ENCODE assay signal across 16 cellular contexts in the genomic region with DNA sequence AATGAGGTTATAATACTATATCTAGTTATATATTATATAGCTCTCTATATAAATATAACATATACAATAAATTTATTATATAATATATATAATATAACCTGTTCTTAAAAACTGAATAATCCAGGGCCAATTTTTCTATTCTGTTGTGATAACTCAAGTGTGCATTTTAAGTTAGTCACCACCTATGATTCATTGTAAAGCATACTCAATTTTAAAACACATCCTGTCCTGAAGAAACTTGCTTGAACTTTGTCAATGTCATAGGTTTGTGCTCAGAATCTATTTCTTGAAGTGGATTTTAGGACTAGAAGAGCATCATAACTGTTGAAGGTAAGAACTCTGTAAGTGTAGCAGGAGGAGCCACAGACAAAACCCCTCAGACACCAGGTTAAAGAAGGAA.
"Had no signal": no experiment of that assay in that cellular context is flagged by ENCODE, and none has a peak within 500 bp of the region (broad histone marks: within the 10 kb centered on the region; RNA-seq: fewer than 3 reads in every experiment).

No MANE protein-coding gene starts in this region.

- H3K27ac ChIP-seq: cardiac muscle cell, left ventricle myocardium inferior, thyroid gland, upper lobe of right lung had no signal

- H3K27me3 ChIP-seq: cardiac muscle cell, thyroid gland, upper lobe of right lung had no signal

- H3K36me3 ChIP-seq: cardiac muscle cell, left ventricle myocardium inferior, thyroid gland, upper lobe of right lung had no signal

- H3K4me3 ChIP-seq: cardiac muscle cell, left ventricle myocardium inferior, thyroid gland, upper lobe of right lung had no signal

- DNase-seq: activated CD4-positive, alpha-beta memory T cell treated with anti-CD3 and anti-CD28 coated beads for 36 hours; activated CD4-positive, alpha-beta T cell treated with anti-CD3 and anti-CD28 coated beads for 48 hours; activated effector memory CD4-positive, alpha-beta T cell treated with Interleukin-2 at 50 U/mL for 16 hours; activated naive CD4-positive, alpha-beta T cell treated with anti-CD3 and anti-CD28 coated beads for 36 hours; activated T-cell treated with anti-CD3 and anti-CD28 coated beads, Interleukin-2, amount 50 U/mL, for 48 hours; cortex of kidney; foreskin fibroblast; left ventricle myocardium inferior; stimulated activated CD4-positive, alpha-beta T cell treated with anti-CD3 and anti-CD28 coated beads, Interleukin-12 subunit alpha, Interleukin-12 subunit beta, amount 100 ng/mL, for 4 hours; stimulated activated CD4-positive, alpha-beta T cell treated with anti-CD3 and anti-CD28 coated beads, Interleukin-4, amount 100 ng/mL, for 4 hours; stimulated activated naive CD8-positive, alpha-beta T cell treated with anti-CD3 and anti-CD28 coated beads, Interleukin-15, Interleukin-2, amounts not matched to agents 100 U/mL and 50 U/mL, for 24 hours; T-helper 17 cell; thyroid gland; upper lobe of right lung had no signal

- ATAC-seq: natural killer cell treated with Interleukin-12 subunit alpha and Interleukin-12 subunit beta and Interleukin-15 and Interleukin-18, amount 100 ng/mL, for 72 hours; stimulated activated naive CD8-positive, alpha-beta T cell treated with anti-CD3 and anti-CD28 coated beads, Interleukin-15, Interleukin-2, amounts not matched to agents 100 U/mL and 50 U/mL, for 24 hours; T-helper 17 cell; upper lobe of right lung had no signal

- H3K4me1 ChIP-seq: left ventricle myocardium inferior, thyroid gland, upper lobe of right lung had no signal

- H3K9me3 ChIP-seq: left ventricle myocardium inferior, thyroid gland, upper lobe of right lung had no signal
